Comparison of ENCODE assay signal across 1 cellular context in genomic region chr21:17537299-17537698, GRCh38.
TF ChIP-seq lines count a peak whose summit lies in the region.

No MANE protein-coding gene starts in this region.

TF ChIP-seq in HEK293T, 16 proteins besides CTCF, POLR2A, EP300 and RAD21 (continued from another document):
- TF ChIP-seq, protein P1, sequence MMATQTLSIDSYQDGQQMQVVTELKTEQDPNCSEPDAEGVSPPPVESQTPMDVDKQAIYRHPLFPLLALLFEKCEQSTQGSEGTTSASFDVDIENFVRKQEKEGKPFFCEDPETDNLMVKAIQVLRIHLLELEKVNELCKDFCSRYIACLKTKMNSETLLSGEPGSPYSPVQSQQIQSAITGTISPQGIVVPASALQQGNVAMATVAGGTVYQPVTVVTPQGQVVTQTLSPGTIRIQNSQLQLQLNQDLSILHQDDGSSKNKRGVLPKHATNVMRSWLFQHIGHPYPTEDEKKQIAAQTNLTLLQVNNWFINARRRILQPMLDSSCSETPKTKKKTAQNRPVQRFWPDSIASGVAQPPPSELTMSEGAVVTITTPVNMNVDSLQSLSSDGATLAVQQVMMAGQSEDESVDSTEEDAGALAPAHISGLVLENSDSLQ (IDR thresholded peaks at IDR 0.05) = 0 out of 2 replicates have a peak, but pooled peaks have one; percentile 15
- no peak for TF ChIP-seq ARNT (IDR thresholded peaks at IDR 0.05)
